Comparison of ENCODE assay signal across 23 cellular contexts in the genomic region with DNA sequence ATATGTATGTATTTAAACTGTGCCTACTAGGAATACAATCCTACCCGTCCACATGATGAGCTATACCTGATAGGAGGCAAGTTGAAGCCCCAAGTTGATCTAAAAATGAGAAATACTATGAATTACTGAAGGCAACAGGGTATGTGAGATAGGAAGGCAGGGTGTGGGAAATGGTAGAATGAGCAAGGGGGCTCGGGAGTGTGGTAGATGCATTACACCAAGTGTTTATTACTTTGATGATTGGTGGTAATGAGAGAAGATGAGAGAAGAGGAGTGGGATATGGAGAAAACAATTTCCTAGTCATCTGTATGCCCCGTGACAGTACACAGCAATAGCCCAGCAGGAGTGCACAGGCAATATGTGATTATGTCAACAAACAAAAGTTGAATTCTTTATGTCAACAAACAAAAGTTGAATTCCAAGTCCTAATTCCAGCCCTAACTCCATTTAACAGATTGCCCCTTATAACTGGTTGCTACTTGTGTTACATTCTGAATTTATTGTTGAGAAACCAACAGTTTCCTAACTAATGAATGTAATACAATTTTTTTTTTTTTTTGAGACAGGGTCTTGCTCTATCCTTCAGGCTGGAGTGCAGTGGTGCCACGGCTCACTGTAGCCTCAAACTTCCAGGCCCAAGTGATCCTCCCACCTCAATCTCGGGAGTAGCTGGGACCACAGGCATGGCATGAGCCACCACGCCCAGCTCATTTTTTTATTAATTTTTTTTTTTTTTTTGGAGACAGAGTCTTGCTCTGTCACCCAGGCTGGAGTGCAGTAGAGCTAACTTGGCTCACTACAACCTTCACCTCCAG. TPM values are rescaled to one million over a fixed set of nuclear protein-coding genes. Genes with fewer than 3 reads are reported as not detected.
DNase-seq lines count a peak whose midpoint lies in the region; ATAC-seq and TF ChIP-seq lines count a peak whose summit lies in the region.
"Had no signal": no experiment of that assay in that cellular context is flagged by ENCODE, and none has a peak within 500 bp of the region (broad histone marks: within the 10 kb centered on the region; RNA-seq: fewer than 3 reads in every experiment).

No MANE protein-coding gene starts in this region.

- BruUV-seq in PC-9 (replicated peaks; lab: Mats Ljungman, UMichigan) = no TSS peak

- POLR2A ChIA-PET in CD8-positive, alpha-beta memory T cell (lab: Charles Lee) = interaction anchor here (0.6 kb wide), 1 partner anchor 163 kb away, joined by 4 read pairs; no protein-coding TSS in a partner anchor
- POLR2A ChIA-PET in PC-9 (lab: Charles Lee; ENCODE audit: unreplicated experiment) = interaction anchor here (0.6 kb wide), 3 partner anchors 72 to 163 kb away, joined by 3 to 19 read pairs (median 7); partner anchors contain the start of gene C12orf57

- peak overlapping the region in 1 of 8 donors; percentile 1 for H3K27ac Mint-ChIP-seq in CD8-positive, alpha-beta memory T cell
- H3K27ac Mint-ChIP-seq in glutamatergic neuron (ENCODE audit: unreplicated experiment) = no peak overlapping the region
- H3K27ac Mint-ChIP-seq: activated CD4-positive, alpha-beta memory T cell treated with anti-CD3 and anti-CD28 coated beads, Interleukin-2, amount 10 ng/mL, durations not matched to agents 7 days and 5 days; T-helper 1 cell treated with Interleukin-12 subunit alpha and Interleukin-12 subunit beta and Interleukin-4 antibody, amounts not matched to agents 30 μg/mL and 1 μg/mL, for 36 hours had no signal

- intact Hi-C loops in PC-9 (cut with micrococcal nuclease; ENCODE audit: unreplicated experiment) = no loop called here
- intact Hi-C loops in gastrocnemius medialis (cut with DNase I; ENCODE audit: low total_unique reads) = loop anchor here (5.0 kb wide), 1 partner anchor 263 kb away; the partner anchor contains the start of gene MLF2

- H3K4me2 ChIP-seq in PC-9 = peak overlapping the region; percentile 85

- H3K4me1 Mint-ChIP-seq in CD8-positive, alpha-beta memory T cell = peaks cover 26 to 50% (median 47%) of the 10 kb centered on the region in 3 donors
- H3K4me1 Mint-ChIP-seq in glutamatergic neuron (ENCODE audit: low read depth, unreplicated experiment) = peaks cover 17% of the 10 kb centered on the region

- no peak overlapping the region for H3K27ac ChIP-seq in CD8-positive, alpha-beta memory T cell (ENCODE audit: low read depth, low read length)
- no peak overlapping the region for H3K27ac ChIP-seq in PC-9
- peak overlapping the region in 3 of 4 donors; percentile 38 to 98 (median 94) for H3K27ac ChIP-seq in gastrocnemius medialis
- H3K27ac ChIP-seq: foreskin keratinocyte, suprapubic skin had no signal

- CTCF ChIA-PET in CD8-positive, alpha-beta memory T cell (lab: Charles Lee) = no interaction called here
- CTCF ChIA-PET in PC-9 (lab: Charles Lee) = interaction anchor here (0.8 kb wide), 1 partner anchor 27 kb away, joined by 4 read pairs; no protein-coding TSS in a partner anchor

- no peak for DNase-seq in CD8-positive, alpha-beta memory T cell
- DNase-seq in PC-9 (no peak), glutamatergic neuron (no peak), gastrocnemius medialis (no peak), nucleus accumbens (lab: John Stamatoyannopoulos, UW) (no peak), RKO (ENCODE audit: low spot score) (no peak)
- DNase-seq: activated CD4-positive, alpha-beta memory T cell treated with anti-CD3 and anti-CD28 coated beads, Interleukin-2, amount 10 ng/mL, durations not matched to agents 7 days and 5 days; activated T-cell treated with anti-CD3 and anti-CD28 coated beads, Interleukin-2, amount 50 U/mL, for 1 hour; COR-L47; foreskin keratinocyte; H7; kidney glomerular epithelial cell; MG63; NCI-H146; NCI-H2171 treated with DMSO at 0.1 percent for 48 hours; NCI-H748 treated with DMSO at 0.1 percent for 48 hours; SIG-M5 had no signal

- H3K4me1 ChIP-seq in CD8-positive, alpha-beta memory T cell (ENCODE audit: insufficient read depth, low read length) = peaks cover 20% of the 10 kb centered on the region
- peaks cover 42% of the 10 kb centered on the region for H3K4me1 ChIP-seq in PC-9 (replicated peaks; ENCODE audit: insufficient read depth)
- H3K4me1 ChIP-seq in gastrocnemius medialis = peaks cover 59 to 60% of the 10 kb centered on the region in 2 donors

- H3K9me3 ChIP-seq in CD8-positive, alpha-beta memory T cell (ENCODE audit: low read length) = no peaks in the 10 kb centered on the region
- H3K9me3 ChIP-seq in PC-9 (ENCODE audit: insufficient read depth, low read depth) = no peaks in the 10 kb centered on the region
- H3K9me3 ChIP-seq in gastrocnemius medialis = no peaks in the 10 kb centered on the region
- H3K9me3 ChIP-seq: breast epithelium, MG63, suprapubic skin had no signal

- no peak for ATAC-seq in gastrocnemius medialis
- no peak for ATAC-seq in HG02759 (IDR thresholded peaks at IDR 0.05; ENCODE audit: unreplicated experiment)
- ATAC-seq: foreskin keratinocyte, WTC11 had no signal

- H3F3A ChIP-seq in PC-9 (ENCODE audit: insufficient read depth, low read depth) = peaks cover 7% of the 10 kb centered on the region

- H3K36me3 ChIP-seq in CD8-positive, alpha-beta memory T cell (ENCODE audit: insufficient read depth, low read length) = peaks cover 3% of the 10 kb centered on the region
- H3K36me3 ChIP-seq in PC-9 (ENCODE audit: low read depth) (no peaks in the 10 kb centered on the region), gastrocnemius medialis (peaks cover 0 to 8% of the 10 kb centered on the region in 2 donors)
- H3K36me3 ChIP-seq: breast epithelium had no signal

- no peaks in the 10 kb centered on the region for H4K20me1 ChIP-seq in PC-9 (ENCODE audit: insufficient read depth)

- no peaks in the 10 kb centered on the region for H3K27me3 ChIP-seq in CD8-positive, alpha-beta memory T cell (ENCODE audit: insufficient read depth, low read length, poor library complexity, severe bottlenecking)
- no peaks in the 10 kb centered on the region for H3K27me3 ChIP-seq in PC-9 (ENCODE audit: insufficient read depth, low read depth)
- H3K27me3 ChIP-seq in gastrocnemius medialis = no peaks in the 10 kb centered on the region
- H3K27me3 ChIP-seq: breast epithelium, foreskin keratinocyte, MG63, suprapubic skin had no signal

- no peaks in the 10 kb centered on the region for H3K27me3 Mint-ChIP-seq in CD8-positive, alpha-beta memory T cell
- H3K27me3 Mint-ChIP-seq in glutamatergic neuron (ENCODE audit: unreplicated experiment) = peaks cover 8% of the 10 kb centered on the region
- H3K27me3 Mint-ChIP-seq: activated CD4-positive, alpha-beta memory T cell treated with anti-CD3 and anti-CD28 coated beads, Interleukin-2, amount 10 ng/mL, durations not matched to agents 7 days and 5 days; activated naive CD8-positive, alpha-beta T cell had no signal

- no peak overlapping the region for H2AFZ ChIP-seq in PC-9

- H3K79me2 ChIP-seq in PC-9 (ENCODE audit: low read depth) = peaks cover 34% of the 10 kb centered on the region

- in situ Hi-C loops in gastrocnemius medialis (cut with MboI; ENCODE audit: low sequenced_read_pairs in 4 of 4) = no loop called here

- H3K9me2 ChIP-seq in PC-9 (ENCODE audit: insufficient read depth) = no peaks in the 10 kb centered on the region; the same call in 1 of the 2 replicates

- H3K36me3 Mint-ChIP-seq in CD8-positive, alpha-beta memory T cell = peaks cover 0 to 37% (median 0%) of the 10 kb centered on the region in 3 donors
- peaks cover 5% of the 10 kb centered on the region for H3K36me3 Mint-ChIP-seq in glutamatergic neuron (ENCODE audit: unreplicated experiment)
- H3K36me3 Mint-ChIP-seq: activated naive CD8-positive, alpha-beta T cell had no signal

- H3K4me3 Mint-ChIP-seq in CD8-positive, alpha-beta memory T cell = peak overlapping the region in 4 of 7 donors; percentile 6 to 92 (median 36)
- peak overlapping the region; percentile 12 for H3K4me3 Mint-ChIP-seq in glutamatergic neuron (ENCODE audit: unreplicated experiment)
- H3K4me3 Mint-ChIP-seq: activated CD4-positive, alpha-beta memory T cell treated with anti-CD3 and anti-CD28 coated beads, Interleukin-2, amount 10 ng/mL, durations not matched to agents 7 days and 5 days; T-helper 1 cell treated with Interleukin-12 subunit alpha and Interleukin-12 subunit beta and Interleukin-4 antibody, amounts not matched to agents 30 μg/mL and 1 μg/mL, for 36 hours had no signal

- TF ChIP-seq CTCF in PC-9 (conservative IDR thresholded peaks at IDR 0.05) = no peak
- no peak for TF ChIP-seq CTCF in glutamatergic neuron (IDR thresholded peaks at IDR 0.05; ENCODE audit: partially characterized antibody, unreplicated experiment)
- TF ChIP-seq CTCF in gastrocnemius medialis (IDR thresholded peaks at IDR 0.05 in 4 of 5, conservative IDR thresholded peaks at IDR 0.05 in 1 of 5) = no peak

- no peak overlapping the region for H3K4me3 ChIP-seq in CD8-positive, alpha-beta memory T cell (ENCODE audit: low read length)
- H3K4me3 ChIP-seq in PC-9 (no peak overlapping the region), gastrocnemius medialis (no peak overlapping the region)
- H3K4me3 ChIP-seq: MG63, suprapubic skin had no signal

- H3K9me3 Mint-ChIP-seq in CD8-positive, alpha-beta memory T cell = no peaks in the 10 kb centered on the region
- H3K9me3 Mint-ChIP-seq in glutamatergic neuron (ENCODE audit: unreplicated experiment) = peaks cover 2% of the 10 kb centered on the region
- H3K9me3 Mint-ChIP-seq: activated CD4-positive, alpha-beta memory T cell treated with anti-CD3 and anti-CD28 coated beads, Interleukin-2, amount 10 ng/mL, durations not matched to agents 7 days and 5 days; T-helper 1 cell treated with Interleukin-12 subunit alpha and Interleukin-12 subunit beta and Interleukin-4 antibody, amounts not matched to agents 30 μg/mL and 1 μg/mL, for 36 hours; WTC11 had no signal

- no peak for TF ChIP-seq POLR2A in gastrocnemius medialis (IDR thresholded peaks at IDR 0.05)

RNA-seq across cellular contexts. Expression of gene LPCAT3, which starts 2.5 kb away (rescaled TPM):
- total RNA-seq in CD8-positive, alpha-beta memory T cell = 10 to 100 TPM; 20.4 to 22.1 TPM
- polyA plus RNA-seq in CD8-positive, alpha-beta memory T cell = 25.5 TPM
- total RNA-seq in PC-9 (2021) = 53.8 and 102 TPM in 2 replicates
- 53.3 TPM for total RNA-seq in glutamatergic neuron (ENCODE audit: unreplicated experiment)
- 10 to 100 TPM; 19.4 to 42.8 (median 36.7) TPM for total RNA-seq in gastrocnemius medialis

RNA-seq across cellular contexts. Expression of gene C1S, which starts 44.8 kb away (rescaled TPM):
- total RNA-seq in CD8-positive, alpha-beta memory T cell = under 1 TPM; 0.64 to 0.83 TPM
- not detected for polyA plus RNA-seq in CD8-positive, alpha-beta memory T cell
- total RNA-seq in PC-9 (2021) = 32.4 and 32.9 TPM in 2 replicates
- 3.5 TPM for total RNA-seq in glutamatergic neuron (ENCODE audit: unreplicated experiment)
- 10 to 100 TPM; 58.1 to 90.8 (median 85.9) TPM for total RNA-seq in gastrocnemius medialis

RNA-seq across cellular contexts. Expression of gene EMG1, which starts 45.0 kb away (rescaled TPM):
- 100 to 1,000 TPM; 158 to 161 TPM for total RNA-seq in CD8-positive, alpha-beta memory T cell
- 64.4 TPM for polyA plus RNA-seq in CD8-positive, alpha-beta memory T cell
- total RNA-seq in PC-9 (2021) = 84.5 and 96.5 TPM in 2 replicates
- 24.2 TPM for total RNA-seq in glutamatergic neuron (ENCODE audit: unreplicated experiment)
- total RNA-seq in gastrocnemius medialis = 10 to 100 TPM; 25.8 to 40.6 (median 32.1) TPM

RNA-seq across cellular contexts. Expression of gene PHB2, which starts 45.3 kb away (rescaled TPM):
- total RNA-seq in CD8-positive, alpha-beta memory T cell = 100 to 1,000 TPM; 499 to 503 TPM
- 116 TPM for polyA plus RNA-seq in CD8-positive, alpha-beta memory T cell
- total RNA-seq in PC-9 (2021) = 384 and 386 TPM in 2 replicates
- 200 TPM for total RNA-seq in glutamatergic neuron (ENCODE audit: unreplicated experiment)
- 100 to 1,000 TPM; 226 to 304 (median 238) TPM for total RNA-seq in gastrocnemius medialis

Comparison
In these comparisons a context has a peak if more than half of its experiments do, and no peak if none do; other contexts are left out.
1. H3K27ac ChIP-seq: peak in gastrocnemius medialis (3 of 4); none in CD8-positive, alpha-beta memory T cell (single experiment) and PC-9 (single experiment).